In the genomic region with DNA sequence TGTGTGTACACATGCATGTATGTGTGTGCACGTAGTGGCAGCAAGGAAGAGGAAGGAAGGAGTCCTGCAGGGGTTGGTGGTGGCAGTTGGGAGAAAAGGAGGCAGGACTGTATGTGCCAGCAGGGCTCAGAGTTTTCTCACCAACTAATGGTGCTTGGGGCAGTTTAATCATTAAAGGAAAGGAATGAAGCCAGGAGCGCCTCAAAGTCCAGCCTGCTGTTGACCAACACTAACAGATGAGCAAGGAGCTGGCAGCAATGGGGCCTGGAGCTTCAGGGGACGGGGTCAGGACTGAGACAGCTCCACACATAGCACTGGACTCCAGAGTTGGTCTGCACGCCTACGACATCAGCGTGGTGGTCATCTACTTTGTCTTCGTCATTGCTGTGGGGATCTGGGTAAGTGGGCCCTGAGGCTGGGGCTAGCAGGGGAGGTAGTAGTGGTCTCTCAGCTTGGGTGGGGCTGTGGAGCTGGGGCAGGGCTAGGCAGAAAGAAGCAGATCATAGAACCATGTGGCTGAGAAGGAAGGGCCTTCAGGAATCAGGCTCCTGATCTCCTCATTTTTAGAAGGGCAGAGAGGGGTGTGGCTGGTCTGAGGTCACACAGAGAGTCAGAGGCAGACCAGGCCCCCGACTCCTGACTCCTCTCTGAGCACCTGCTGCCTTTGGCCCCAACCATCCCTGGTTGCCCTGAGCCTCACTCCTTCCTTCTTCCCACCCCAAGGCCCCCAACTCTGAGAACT, we compare ENCODE assay signal across 29 cellular contexts. TPM values are rescaled to one million over a fixed set of nuclear protein-coding genes. Genes with fewer than 3 reads are reported as not detected.
A peak's percentile ranks its signal among the peaks of the same experiment; 100 is the strongest.
DNase-seq lines count a peak whose midpoint lies in the region; ATAC-seq, FAIRE-seq and TF ChIP-seq lines count a peak whose summit lies in the region.
"Had no signal": no experiment of that assay in that cellular context is flagged by ENCODE, and none has a peak within 500 bp of the region (broad histone marks: within the 10 kb centered on the region; RNA-seq: fewer than 3 reads in every experiment).

Gene SLC5A9 (plus strand): TSS at position 216 of the 742 bp plus-strand sequence. CDS start 21 bp downstream, at position 237.

- WGBS in right lobe of liver (ENCODE audit: insufficient coverage, low coverage, low lambda C conversion rate, missing lambda C conversion rate) = 43% methylated on average over 7 of the region's 8 CpGs
- 40 to 70% (median 59%) methylated on average over 8 of the region's 8 CpGs for WGBS in small intestine, 3 donors

- ATAC-seq in right lobe of liver = peak; percentile 92 to 96 (median 92)
- ATAC-seq in GM18502 (IDR thresholded peaks at IDR 0.05; ENCODE audit: poor library complexity, unreplicated experiment) = no peak
- ATAC-seq: activated CD4-positive, CD25-positive, alpha-beta regulatory T cell treated with anti-CD3 and anti-CD28 coated beads, Interleukin-2, amount 50 U/mL, for 24 hours; stimulated activated effector memory CD8-positive, alpha-beta T cell treated with anti-CD3 and anti-CD28 coated beads, Interleukin-12 subunit alpha, Interleukin-12 subunit beta, amount 100 ng/mL, for 72 hours had no signal

- DNase-seq in HuH-7 (ENCODE audit: low spot score) (peak; percentile 68), glomerular visceral epithelial cell (ENCODE audit: extremely low spot score) (peak; percentile 20), right lobe of liver (peak; percentile 75 to 88 (median 83)), small intestine (peak; percentile 92), AML-193 (lab: John Stamatoyannopoulos, UW) (no peak), GM19239 (ENCODE audit: insufficient read length, low spot score) (no peak), NCI-H1694 treated with DMSO at 0.1 percent for 48 hours (lab: John Stamatoyannopoulos, UW) (no peak)
- DNase-seq: activated CD4-positive, alpha-beta memory T cell treated with anti-CD3 and anti-CD28 coated beads, Interleukin-2, amount 10 ng/mL, durations not matched to agents 7 days and 5 days; activated effector memory CD4-positive, alpha-beta T cell treated with Interleukin-2 at 50 U/mL for 16 hours; C1 segment of cervical spinal cord; cerebellar nuclear complex; EL; HCEC 1CT; heart left ventricle; NCI-H1436; NCI-H524; retina; spleen; stimulated activated CD4-positive, alpha-beta T cell treated with anti-CD3 and anti-CD28 coated beads, Interleukin-2, amount 100 ng/mL, for 48 hours; uterus had no signal

- intact Hi-C loops in right lobe of liver (cut with DNase I) = no loop called here

- H3K4me1 ChIP-seq in right lobe of liver (peaks cover 0 to 29% (median 4%) of the 10 kb centered on the region in 4 donors), small intestine (ENCODE audit: control insufficient read depth in 2 of 2, insufficient read depth in 1 of 2, low read depth in 1 of 2, low read length in 1 of 2) (peaks cover 0 to 5% of the 10 kb centered on the region in 2 donors)
- H3K4me1 ChIP-seq: uterus had no signal

- no peaks in the 10 kb centered on the region for H3K9me3 ChIP-seq in right lobe of liver
- no peaks in the 10 kb centered on the region for H3K9me3 ChIP-seq in small intestine (ENCODE audit: control insufficient read depth, low read depth)
- H3K9me3 ChIP-seq: heart left ventricle, neutrophil, spleen, uterus had no signal

- TF ChIP-seq CTCF in right lobe of liver (IDR thresholded peaks at IDR 0.05) = no peak

- H3K27ac ChIP-seq in right lobe of liver (peak within 1 kb of the TSS; percentile 47 to 69 (median 65)), small intestine (ENCODE audit: low read depth in 1 of 2, low read length in 1 of 2) (peak within 1 kb of the TSS; percentile 81 to 98)
- H3K27ac ChIP-seq: epithelial cell of prostate, heart left ventricle, neutrophil, spleen, uterus had no signal

- H3K27me3 ChIP-seq in right lobe of liver (no peaks in the 10 kb centered on the region), small intestine (ENCODE audit: control insufficient read depth in 2 of 2, insufficient read depth in 2 of 2, low read length in 2 of 2) (no peaks in the 10 kb centered on the region)
- H3K27me3 ChIP-seq: neutrophil, spleen, uterus had no signal

- H3K4me3 ChIP-seq in right lobe of liver = peak within 1 kb of the TSS; percentile 17 to 31 (median 30)
- peak within 1 kb of the TSS in 1 of 2 donors; percentile 58 for H3K4me3 ChIP-seq in small intestine (ENCODE audit: low read depth in 1 of 2, low read length in 2 of 2)
- H3K4me3 ChIP-seq: heart left ventricle, spleen, uterus had no signal

- H3K36me3 ChIP-seq in right lobe of liver (no peaks in the 10 kb centered on the region), small intestine (ENCODE audit: control insufficient read depth in 2 of 2, insufficient read depth in 2 of 2, low read length in 2 of 2) (no peaks in the 10 kb centered on the region)
- H3K36me3 ChIP-seq: heart left ventricle, neutrophil, spleen, uterus had no signal

- FAIRE-seq in small intestine (lab: Jason Lieb, UNC) = no peak
- no peak for FAIRE-seq in GM19239 (lab: Jason Lieb, UNC)
- FAIRE-seq: D721Med, RCC 7860 had no signal

- TF ChIP-seq POLR2A in right lobe of liver (IDR thresholded peaks at IDR 0.05) = no peak

RNA-seq across cellular contexts. Expression of gene SLC5A9, which starts in this region (rescaled TPM):
- total RNA-seq in right lobe of liver = 10 to 100 TPM in 4 of 6 experiments, 1 to 10 TPM in 2; 8.5 to 16.9 (median 11.8) TPM
- polyA plus RNA-seq in small intestine = 100 to 1,000 TPM in 2 of 3 donors, 10 to 100 TPM in 1; 22.3 to 372 (median 188) TPM
- total RNA-seq: activated CD4-positive, alpha-beta memory T cell treated with anti-CD3 and anti-CD28 coated beads, Interleukin-2, amount 10 ng/mL, durations not matched to agents 7 days and 5 days; M059J had no signal
- polyA plus RNA-seq: AG04450 had no signal

Comparison
In these comparisons a context has a peak if more than half of its experiments do, and no peak if none do; other contexts are left out.
1. DNase-seq: peak in HuH-7 (single experiment), glomerular visceral epithelial cell (single experiment), right lobe of liver (3 of 3) and small intestine (single experiment); none in AML-193 (0 of 2), GM19239 (single experiment) and NCI-H1694 treated with DMSO at 0.1 percent for 48 hours (single experiment).